Comparison of ENCODE assay signal across 8 cellular contexts in genomic region chr16:57061084-57061905, GRCh38. TPM values are rescaled to one million over a fixed set of nuclear protein-coding genes. Genes with fewer than 3 reads are reported as not detected.
DNase-seq lines count a peak whose midpoint lies in the region; ATAC-seq and TF ChIP-seq lines count a peak whose summit lies in the region.

No MANE protein-coding gene starts in this region.

- H3K4me3 ChIP-seq in transverse colon, result no peak overlapping the region

- peaks cover 16% of the 10 kb centered on the region for H3K4me1 Mint-ChIP-seq in activated naive CD4-positive, alpha-beta T cell treated with anti-CD3 and anti-CD28 coated beads, Interleukin-2, amount 50 U/mL, for 24 hours

- H3K36me3 ChIP-seq in transverse colon, result peaks cover 0 to 12% (median 2%) of the 10 kb centered on the region in 4 donors

- peaks cover 7% of the 10 kb centered on the region for H3K36me3 Mint-ChIP-seq in activated naive CD4-positive, alpha-beta T cell treated with anti-CD3 and anti-CD28 coated beads, Interleukin-2, amount 50 U/mL, for 24 hours

- H3K27me3 Mint-ChIP-seq in activated naive CD4-positive, alpha-beta T cell treated with anti-CD3 and anti-CD28 coated beads, Interleukin-2, amount 50 U/mL, for 24 hours, result no peaks in the 10 kb centered on the region

- ATAC-seq in left lobe of liver (peak; percentile 94), HG02970 (IDR thresholded peaks at IDR 0.05; ENCODE audit: low FRiP score, unreplicated experiment) (no peak)

- H3K27me3 ChIP-seq in transverse colon, result no peaks in the 10 kb centered on the region

- in situ Hi-C loops in transverse colon (cut with MboI; ENCODE audit: low pct_ligation_motif_present in 1 of 4, low pct_unique_long_range_greater_than_20kb in 1 of 4, low sequenced_read_pairs in 3 of 4), result loop anchor here in 1 of 4 donors (25.0 kb wide), 1 partner anchor 199 kb away; the partner anchor contains the start of gene SLC12A3

- peak overlapping the region; percentile 55 for H3K27ac Mint-ChIP-seq in activated naive CD4-positive, alpha-beta T cell treated with anti-CD3 and anti-CD28 coated beads, Interleukin-2, amount 50 U/mL, for 24 hours

- intact Hi-C loops in transverse colon (cut with DNase I; ENCODE audit: low total_unique reads), result no loop called here

- no peak for TF ChIP-seq EP300 in transverse colon (IDR thresholded peaks at IDR 0.05; ENCODE audit: low read depth)

- no peak overlapping the region for H3K4me3 Mint-ChIP-seq in activated naive CD4-positive, alpha-beta T cell treated with anti-CD3 and anti-CD28 coated beads, Interleukin-2, amount 50 U/mL, for 24 hours

- no peaks in the 10 kb centered on the region for H3K9me3 ChIP-seq in transverse colon

- peaks cover 0 to 10% (median 2%) of the 10 kb centered on the region in 4 donors for H3K4me1 ChIP-seq in transverse colon

- H3K9me3 Mint-ChIP-seq in activated naive CD4-positive, alpha-beta T cell treated with anti-CD3 and anti-CD28 coated beads, Interleukin-2, amount 50 U/mL, for 24 hours, result no peaks in the 10 kb centered on the region

- no peak for DNase-seq in activated naive CD4-positive, alpha-beta T cell (lab: John Stamatoyannopoulos, UW)
- DNase-seq in amniotic epithelial cell (ENCODE audit: low read depth), result peak; percentile 46
- DNase-seq in left lobe of liver (ENCODE audit: low spot score), result peak; percentile 96
- DNase-seq in transverse colon, result peak; percentile 35
- no peak for DNase-seq in activated effector memory CD4-positive, alpha-beta T cell treated with anti-CD3 and anti-CD28 coated beads, Interleukin-2, amount 50 U/mL, for 16 hours
- no peak for DNase-seq in NCI-H1105 treated with DMSO at 0.1 percent for 48 hours (lab: John Stamatoyannopoulos, UW)

- peak overlapping the region; percentile 21 to 69 (median 51) for H3K27ac ChIP-seq in transverse colon

- TF ChIP-seq CTCF in transverse colon (IDR thresholded peaks at IDR 0.05), result no peak

- 76% methylated on average over 3 of the region's 11 CpGs; no CpG with 5 or more reads in 1 of the 2 donors for WGBS in transverse colon (ENCODE audit: low coverage in 1 of 2), 2 donors

- no peak for TF ChIP-seq POLR2A in transverse colon (IDR thresholded peaks at IDR 0.05)

RNA-seq across cellular contexts. Expression of gene CPNE2, which starts 31.1 kb away (rescaled TPM):
- total RNA-seq in left lobe of liver (7.3 TPM), transverse colon (100 to 1,000 TPM in 2 of 4 donors, 10 to 100 TPM in 2; 41.6 to 154 (median 84.2) TPM)

Comparison
In these comparisons a context has a peak if more than half of its experiments do, and no peak if none do; other contexts are left out.
1. DNase-seq: peak in amniotic epithelial cell (single experiment), left lobe of liver (single experiment) and transverse colon (single experiment); none in activated naive CD4-positive, alpha-beta T cell (0 of 4), activated effector memory CD4-positive, alpha-beta T cell treated with anti-CD3 and anti-CD28 coated beads, Interleukin-2, amount 50 U/mL, for 16 hours (single experiment) and NCI-H1105 treated with DMSO at 0.1 percent for 48 hours (single experiment).